Comparison of ENCODE assay signal across 1 cellular context in the genomic region with DNA sequence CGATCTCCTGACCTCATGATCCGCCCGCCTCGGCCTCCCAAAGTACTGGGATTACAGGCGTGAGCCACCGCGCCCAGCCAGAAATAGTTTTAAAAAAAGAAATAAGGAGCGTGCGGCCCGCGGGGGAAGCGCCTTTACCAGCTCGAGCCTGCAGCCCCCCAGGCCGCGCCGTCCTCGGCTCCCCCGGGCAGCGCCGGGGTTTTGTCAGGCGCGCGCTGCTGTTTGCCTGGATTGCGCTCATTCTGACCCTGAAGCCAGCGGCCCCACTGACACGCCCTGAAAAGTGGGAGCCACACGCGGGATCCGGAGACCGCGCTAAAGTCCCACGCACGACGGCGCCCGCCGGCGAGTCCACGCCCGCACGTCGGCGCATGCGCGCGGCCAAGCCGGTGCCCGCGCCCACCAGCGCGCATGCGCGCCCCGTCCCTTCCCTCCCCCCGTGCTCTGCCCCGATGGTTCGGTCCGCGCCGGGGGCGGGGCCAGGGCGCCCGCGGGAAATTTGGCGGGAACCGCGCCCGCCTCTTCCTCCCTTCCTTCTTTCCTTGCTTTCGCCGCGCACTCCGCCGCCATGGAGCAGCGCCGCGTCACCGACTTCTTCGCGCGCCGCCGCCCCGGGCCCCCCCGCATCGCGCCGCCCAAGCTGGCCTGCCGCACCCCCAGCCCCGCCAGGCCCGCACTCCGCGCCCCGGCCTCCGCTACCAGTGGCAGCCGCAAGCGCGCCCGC.
A peak's percentile ranks its signal among the peaks of the same experiment; 100 is the strongest.
TF ChIP-seq lines count a peak whose summit lies in the region.

A gene (plus strand): TSS at position 526 of the 724 bp plus-strand sequence. CDS start 43 bp downstream, at position 569.

TF ChIP-seq in WTC11, 78 proteins besides CTCF, POLR2A, EP300 and RAD21 (continued from another document):
- TF ChIP-seq, protein P1, sequence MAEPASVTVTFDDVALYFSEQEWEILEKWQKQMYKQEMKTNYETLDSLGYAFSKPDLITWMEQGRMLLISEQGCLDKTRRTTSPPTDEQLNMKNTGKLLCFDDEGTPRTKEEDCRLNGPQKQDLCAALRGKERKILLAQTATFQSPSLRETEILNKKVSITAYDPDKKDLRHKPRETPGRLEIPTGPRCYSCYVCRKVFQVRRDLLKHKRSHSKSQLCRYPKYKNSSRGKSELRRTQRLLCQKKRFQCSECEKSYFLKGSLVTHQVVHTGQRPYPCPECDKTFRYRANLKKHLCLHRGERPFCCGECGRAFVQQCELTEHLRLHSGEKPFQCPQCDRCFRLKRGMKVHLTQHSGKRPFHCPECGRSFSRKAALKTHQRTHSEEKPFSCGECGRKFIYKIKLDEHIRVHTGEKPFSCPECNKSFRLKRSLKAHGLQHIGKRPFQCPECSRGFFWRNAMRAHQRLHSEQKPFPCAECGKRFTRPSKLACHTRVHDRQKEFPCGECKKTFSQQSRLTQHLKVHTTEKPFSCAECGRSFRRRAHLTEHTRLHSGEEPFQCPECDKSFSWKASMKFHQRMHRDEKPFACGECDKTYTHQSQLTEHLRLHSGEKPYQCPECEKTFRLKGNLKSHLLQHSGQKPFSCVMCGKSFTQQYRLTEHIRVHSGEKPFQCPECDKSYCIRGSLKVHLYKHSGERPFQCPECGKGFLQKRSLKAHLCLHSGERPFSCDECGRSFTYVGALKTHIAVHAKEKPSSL (CRISPR knock-in tag; conservative IDR thresholded peaks at IDR 0.05), result no peak
- TF ChIP-seq NFYB (CRISPR knock-in tag; conservative IDR thresholded peaks at IDR 0.05; ENCODE audit: low read depth), result no peak
- peak; percentile 78; the same call in 1 of the 2 replicates for TF ChIP-seq NFE2L1 (CRISPR knock-in tag; IDR thresholded peaks at IDR 0.05)
- TF ChIP-seq KAT7 (CRISPR knock-in tag; IDR thresholded peaks at IDR 0.05; ENCODE audit: borderline replicate concordance), result 0 out of 2 replicates have a peak, but pooled peaks have one; percentile 14
- TF ChIP-seq, protein P2, sequence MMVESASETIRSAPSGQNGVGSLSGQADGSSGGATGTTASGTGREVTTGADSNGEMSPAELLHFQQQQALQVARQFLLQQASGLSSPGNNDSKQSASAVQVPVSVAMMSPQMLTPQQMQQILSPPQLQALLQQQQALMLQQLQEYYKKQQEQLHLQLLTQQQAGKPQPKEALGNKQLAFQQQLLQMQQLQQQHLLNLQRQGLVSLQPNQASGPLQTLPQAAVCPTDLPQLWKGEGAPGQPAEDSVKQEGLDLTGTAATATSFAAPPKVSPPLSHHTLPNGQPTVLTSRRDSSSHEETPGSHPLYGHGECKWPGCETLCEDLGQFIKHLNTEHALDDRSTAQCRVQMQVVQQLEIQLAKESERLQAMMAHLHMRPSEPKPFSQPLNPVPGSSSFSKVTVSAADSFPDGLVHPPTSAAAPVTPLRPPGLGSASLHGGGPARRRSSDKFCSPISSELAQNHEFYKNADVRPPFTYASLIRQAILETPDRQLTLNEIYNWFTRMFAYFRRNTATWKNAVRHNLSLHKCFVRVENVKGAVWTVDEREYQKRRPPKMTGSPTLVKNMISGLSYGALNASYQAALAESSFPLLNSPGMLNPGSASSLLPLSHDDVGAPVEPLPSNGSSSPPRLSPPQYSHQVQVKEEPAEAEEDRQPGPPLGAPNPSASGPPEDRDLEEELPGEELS (CRISPR knock-in tag; IDR thresholded peaks at IDR 0.05), result peak; percentile 80; the same call in 1 of the 2 replicates
- TF ChIP-seq FOXK1 (CRISPR knock-in tag; IDR thresholded peaks at IDR 0.05), result peak; percentile 67; the same call in 1 of the 2 replicates
- no peak for TF ChIP-seq EMX1 (CRISPR knock-in tag; IDR thresholded peaks at IDR 0.05)
- TF ChIP-seq, protein P3, sequence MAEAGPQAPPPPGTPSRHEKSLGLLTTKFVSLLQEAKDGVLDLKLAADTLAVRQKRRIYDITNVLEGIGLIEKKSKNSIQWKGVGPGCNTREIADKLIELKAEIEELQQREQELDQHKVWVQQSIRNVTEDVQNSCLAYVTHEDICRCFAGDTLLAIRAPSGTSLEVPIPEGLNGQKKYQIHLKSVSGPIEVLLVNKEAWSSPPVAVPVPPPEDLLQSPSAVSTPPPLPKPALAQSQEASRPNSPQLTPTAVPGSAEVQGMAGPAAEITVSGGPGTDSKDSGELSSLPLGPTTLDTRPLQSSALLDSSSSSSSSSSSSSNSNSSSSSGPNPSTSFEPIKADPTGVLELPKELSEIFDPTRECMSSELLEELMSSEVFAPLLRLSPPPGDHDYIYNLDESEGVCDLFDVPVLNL (CRISPR knock-in tag; IDR thresholded peaks at IDR 0.05; ENCODE audit: borderline replicate concordance, low read depth), result peak; percentile 92
- TF ChIP-seq, protein P4, sequence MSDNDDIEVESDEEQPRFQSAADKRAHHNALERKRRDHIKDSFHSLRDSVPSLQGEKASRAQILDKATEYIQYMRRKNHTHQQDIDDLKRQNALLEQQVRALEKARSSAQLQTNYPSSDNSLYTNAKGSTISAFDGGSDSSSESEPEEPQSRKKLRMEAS (CRISPR knock-in tag; IDR thresholded peaks at IDR 0.05), result peak; percentile 37; the same call in 1 of the 2 replicates
- TF ChIP-seq, protein P5, sequence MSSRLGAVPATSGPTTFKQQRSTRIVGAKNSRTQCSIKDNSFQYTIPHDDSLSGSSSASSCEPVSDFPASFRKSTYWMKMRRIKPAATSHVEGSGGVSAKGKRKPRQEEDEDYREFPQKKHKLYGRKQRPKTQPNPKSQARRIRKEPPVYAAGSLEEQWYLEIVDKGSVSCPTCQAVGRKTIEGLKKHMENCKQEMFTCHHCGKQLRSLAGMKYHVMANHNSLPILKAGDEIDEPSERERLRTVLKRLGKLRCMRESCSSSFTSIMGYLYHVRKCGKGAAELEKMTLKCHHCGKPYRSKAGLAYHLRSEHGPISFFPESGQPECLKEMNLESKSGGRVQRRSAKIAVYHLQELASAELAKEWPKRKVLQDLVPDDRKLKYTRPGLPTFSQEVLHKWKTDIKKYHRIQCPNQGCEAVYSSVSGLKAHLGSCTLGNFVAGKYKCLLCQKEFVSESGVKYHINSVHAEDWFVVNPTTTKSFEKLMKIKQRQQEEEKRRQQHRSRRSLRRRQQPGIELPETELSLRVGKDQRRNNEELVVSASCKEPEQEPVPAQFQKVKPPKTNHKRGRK (CRISPR knock-in tag; IDR thresholded peaks at IDR 0.05; ENCODE audit: borderline replicate concordance), result no peak
